Comparison of ENCODE assay signal across 15 cellular contexts in the genomic region with DNA sequence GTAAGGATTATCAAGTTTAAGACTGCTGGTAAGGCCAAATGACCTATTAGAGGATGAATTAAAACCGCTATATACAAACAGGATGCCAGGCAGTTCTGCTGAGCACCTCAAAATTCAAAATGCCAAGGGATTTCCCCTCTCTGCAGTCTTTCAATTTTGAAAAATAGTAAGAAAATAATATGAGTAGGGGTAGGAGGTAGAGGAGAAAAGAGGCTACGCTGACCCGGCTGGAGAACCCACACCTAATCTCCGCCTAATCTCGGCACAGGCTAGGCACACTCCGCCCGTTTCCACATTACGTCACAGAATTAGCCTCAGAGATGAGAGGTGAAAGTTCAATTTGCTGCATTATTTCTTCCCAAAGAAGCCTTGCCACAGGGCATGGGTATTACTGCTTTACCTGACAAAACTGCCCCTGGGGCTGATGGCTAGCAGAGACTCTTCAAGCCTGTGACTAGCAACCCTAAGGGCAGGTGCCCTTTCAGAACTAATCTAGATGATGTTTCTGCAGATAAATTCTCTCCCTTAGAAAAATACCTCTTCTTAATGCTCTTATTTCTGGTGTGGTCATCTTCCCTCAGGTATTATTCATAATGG. TPM values are rescaled to one million over a fixed set of nuclear protein-coding genes. Genes with fewer than 3 reads are reported as not detected.
DNase-seq lines count a peak whose midpoint lies in the region; ATAC-seq and TF ChIP-seq lines count a peak whose summit lies in the region.
"Had no signal": no experiment of that assay in that cellular context is flagged by ENCODE, and none has a peak within 500 bp of the region (broad histone marks: within the 10 kb centered on the region; RNA-seq: fewer than 3 reads in every experiment).

No MANE protein-coding gene starts in this region.

- WGBS in heart right ventricle, 2 donors = 84 to 89% methylated on average over 8 of the region's 8 CpGs
- 92% methylated on average over 8 of the region's 8 CpGs for WGBS in thymus

- H3K27me3 ChIP-seq in heart right ventricle (no peaks in the 10 kb centered on the region), thymus (ENCODE audit: control insufficient read depth, insufficient read depth) (no peaks in the 10 kb centered on the region)
- H3K27me3 ChIP-seq: breast epithelium had no signal

- no peak for TF ChIP-seq CTCF in heart right ventricle (IDR thresholded peaks at IDR 0.05)
- TF ChIP-seq CTCF in glutamatergic neuron (IDR thresholded peaks at IDR 0.05; ENCODE audit: partially characterized antibody, unreplicated experiment) = no peak

- no peaks in the 10 kb centered on the region for H3K9me3 Mint-ChIP-seq in glutamatergic neuron (ENCODE audit: unreplicated experiment)
- no peaks in the 10 kb centered on the region for H3K9me3 Mint-ChIP-seq in natural killer cell treated with Interleukin-12 subunit alpha and Interleukin-12 subunit beta and Interleukin-15 and Interleukin-18, amount 100 ng/mL, for 72 hours
- H3K9me3 Mint-ChIP-seq: IgD-negative memory B cell had no signal

- no peaks in the 10 kb centered on the region for H3K27me3 Mint-ChIP-seq in T-helper 17 cell
- no peaks in the 10 kb centered on the region for H3K27me3 Mint-ChIP-seq in glutamatergic neuron (ENCODE audit: unreplicated experiment)
- H3K27me3 Mint-ChIP-seq in natural killer cell treated with Interleukin-12 subunit alpha and Interleukin-12 subunit beta and Interleukin-15 and Interleukin-18, amount 100 ng/mL, for 72 hours = no peaks in the 10 kb centered on the region
- H3K27me3 Mint-ChIP-seq: IgD-negative memory B cell had no signal

- no peak for ATAC-seq in heart right ventricle
- no peak for ATAC-seq in Right ventricle myocardium inferior
- ATAC-seq in T-helper 17 cell = peak; percentile 72
- ATAC-seq in natural killer cell treated with Interleukin-12 subunit alpha and Interleukin-12 subunit beta and Interleukin-15 and Interleukin-18, amount 100 ng/mL, for 72 hours = no peak

- intact Hi-C loops in heart right ventricle (cut with DNase I) (loop anchor here in 2 of 10 donors (5.0 to 10.0 kb wide), 2 partner anchors 57 to 115 kb away; no protein-coding TSS in a partner anchor), Right ventricle myocardium inferior (cut with DNase I) (loop anchor here (5.0 kb wide), 1 partner anchor 42 kb away; no protein-coding TSS in a partner anchor)

- peak overlapping the region; percentile 51 to 81 (median 74) for H3K27ac ChIP-seq in heart right ventricle
- H3K27ac ChIP-seq in thymus (ENCODE audit: low read depth) = peak overlapping the region; percentile 60
- H3K27ac ChIP-seq: breast epithelium had no signal

- no peaks in the 10 kb centered on the region for H3K36me3 ChIP-seq in heart right ventricle
- no peaks in the 10 kb centered on the region for H3K36me3 ChIP-seq in thymus (ENCODE audit: control insufficient read depth, insufficient read depth)
- H3K36me3 ChIP-seq: breast epithelium had no signal

- peaks cover 2% of the 10 kb centered on the region for H3K36me3 Mint-ChIP-seq in T-helper 17 cell (ENCODE audit: low read depth)
- no peaks in the 10 kb centered on the region for H3K36me3 Mint-ChIP-seq in glutamatergic neuron (ENCODE audit: unreplicated experiment)
- H3K36me3 Mint-ChIP-seq in natural killer cell treated with Interleukin-12 subunit alpha and Interleukin-12 subunit beta and Interleukin-15 and Interleukin-18, amount 100 ng/mL, for 72 hours = peaks cover 4% of the 10 kb centered on the region

- DNase-seq in heart right ventricle (no peak), Right ventricle myocardium inferior (ENCODE audit: missing footprints) (no peak), T-helper 17 cell (no peak), glutamatergic neuron (no peak), SW480 (ENCODE audit: low spot score) (no peak)
- DNase-seq in natural killer cell treated with Interleukin-12 subunit alpha and Interleukin-12 subunit beta and Interleukin-15 and Interleukin-18, amount 100 ng/mL, for 72 hours (ENCODE audit: low spot score) = no peak
- no peak for DNase-seq in stimulated activated CD4-positive, alpha-beta T cell treated with anti-CD3 and anti-CD28 coated beads, Interleukin-12 subunit alpha, Interleukin-12 subunit beta, amount 100 ng/mL, for 4 hours
- DNase-seq: AML-193, DMS79 treated with DMSO at 0.1 percent for 48 hours, NCI-H1105 treated with DMSO at 0.1 percent for 48 hours, SK-N-SH had no signal

- H3K4me1 Mint-ChIP-seq in T-helper 17 cell = peaks cover 49% of the 10 kb centered on the region
- peaks cover 25% of the 10 kb centered on the region for H3K4me1 Mint-ChIP-seq in glutamatergic neuron (ENCODE audit: low read depth, unreplicated experiment)
- peaks cover 14 to 20% of the 10 kb centered on the region in 2 donors for H3K4me1 Mint-ChIP-seq in natural killer cell treated with Interleukin-12 subunit alpha and Interleukin-12 subunit beta and Interleukin-15 and Interleukin-18, amount 100 ng/mL, for 72 hours (ENCODE audit: low read depth in 2 of 2)

- H3K4me3 ChIP-seq in heart right ventricle (no peak overlapping the region), thymus (ENCODE audit: low read length) (no peak overlapping the region)
- H3K4me3 ChIP-seq: breast epithelium, skin epidermis had no signal

- peak overlapping the region; percentile 96 for H3K27ac Mint-ChIP-seq in T-helper 17 cell
- H3K27ac Mint-ChIP-seq in glutamatergic neuron (ENCODE audit: unreplicated experiment) = peak overlapping the region; percentile 83
- peak overlapping the region in 1 of 2 donors; percentile 89 for H3K27ac Mint-ChIP-seq in natural killer cell treated with Interleukin-12 subunit alpha and Interleukin-12 subunit beta and Interleukin-15 and Interleukin-18, amount 100 ng/mL, for 72 hours

- no peaks in the 10 kb centered on the region for H3K9me3 ChIP-seq in heart right ventricle
- no peaks in the 10 kb centered on the region for H3K9me3 ChIP-seq in T-helper 17 cell (ENCODE audit: control insufficient read depth, low read length, poor library complexity, severe bottlenecking)
- H3K9me3 ChIP-seq in thymus (ENCODE audit: control insufficient read depth) = no peaks in the 10 kb centered on the region
- H3K9me3 ChIP-seq: breast epithelium, SK-N-SH had no signal

- H3K4me3 Mint-ChIP-seq in T-helper 17 cell (peak overlapping the region; percentile 69), glutamatergic neuron (ENCODE audit: unreplicated experiment) (no peak overlapping the region)
- no peak overlapping the region for H3K4me3 Mint-ChIP-seq in natural killer cell treated with Interleukin-12 subunit alpha and Interleukin-12 subunit beta and Interleukin-15 and Interleukin-18, amount 100 ng/mL, for 72 hours

- H3K4me1 ChIP-seq in heart right ventricle (peaks cover 7 to 54% (median 28%) of the 10 kb centered on the region in 9 donors), thymus (ENCODE audit: control insufficient read depth, insufficient read depth, low read length) (peaks cover 17% of the 10 kb centered on the region)
- H3K4me1 ChIP-seq: breast epithelium had no signal

RNA-seq across cellular contexts. Expression of gene SPOCK2, which starts 21.4 kb away (rescaled TPM):
- total RNA-seq in heart right ventricle (10 to 100 TPM in 2 of 10 donors, 1 to 10 TPM in 8; 3.5 to 12.8 (median 6.4) TPM), Right ventricle myocardium inferior (10.4 TPM), T-helper 17 cell (100 to 1,000 TPM; 603 to 772 TPM), glutamatergic neuron (ENCODE audit: unreplicated experiment) (362 TPM)
- polyA plus RNA-seq in heart right ventricle (10 to 100 TPM in 1 of 2 donors, 1 to 10 TPM in 1; 6.7 to 13.4 TPM), thymus (163 TPM)
- total RNA-seq in natural killer cell treated with Interleukin-12 subunit alpha and Interleukin-12 subunit beta and Interleukin-15 and Interleukin-18, amount 100 ng/mL, for 72 hours = 10 to 100 TPM; 24.9 to 25.9 TPM

Comparison
In these comparisons a context has a peak if more than half of its experiments do, and no peak if none do; other contexts are left out.
1. RNA of gene SPOCK2, which starts 21.4 kb away (total RNA-seq): 603 to 772 TPM in T-helper 17 cell and 362 TPM in glutamatergic neuron (single experiment); 24.9 to 25.9 TPM in natural killer cell treated with Interleukin-12 subunit alpha and Interleukin-12 subunit beta and Interleukin-15 and Interleukin-18, amount 100 ng/mL, for 72 hours, 10.4 TPM in Right ventricle myocardium inferior (single experiment) and 3.5 to 12.8 TPM in heart right ventricle; every median in the first group is over 10 times any median in the second.